17 cellular contexts compared by ENCODE assay signal in genomic region chr11:122645847-122646246, GRCh38.
"Had no signal": no experiment of that assay in that cellular context is flagged by ENCODE, and none has a peak within 500 bp of the region (broad histone marks: within the 10 kb centered on the region; RNA-seq: fewer than 3 reads in every experiment).

No MANE protein-coding gene starts in this region.

- H3K27me3 Mint-ChIP-seq: activated naive CD4-positive, alpha-beta T cell treated with anti-CD3 and anti-CD28 coated beads, Interleukin-2, amount 50 U/mL, for 24 hours had no signal

- H3K27me3 ChIP-seq: esophagus muscularis mucosa, upper lobe of right lung had no signal

- H3K27ac ChIP-seq: esophagus muscularis mucosa, lower lobe of right lung, thoracic aorta, upper lobe of right lung, WERI-Rb-1 had no signal

- H3K4me1 ChIP-seq: lower lobe of right lung, upper lobe of right lung had no signal

- H3K4me3 Mint-ChIP-seq: activated naive CD4-positive, alpha-beta T cell treated with anti-CD3 and anti-CD28 coated beads, Interleukin-2, amount 50 U/mL, for 24 hours; activated T-cell treated with anti-CD3 and anti-CD28 coated beads, Interleukin-2, amount 50 U/mL, for 72 hours; mesothelial cell of epicardium; nephron; stimulated activated naive B cell treated with anti-CD40 and anti-IgM and Interleukin-4, amounts not matched to agents 10 μg/mL and 1 μg/mL and 100 μg/mL, for 72 hours had no signal

- DNase-seq: activated CD4-positive, alpha-beta T cell treated with anti-CD3 and anti-CD28 coated beads for 1 hour; activated CD8-positive, alpha-beta memory T cell treated with anti-CD3 and anti-CD28 coated beads for 24 hours; activated gamma-delta T cell; activated T-cell treated with anti-CD3 and anti-CD28 coated beads, Interleukin-2, amount 50 U/mL, for 72 hours; cerebellar nuclear complex; effector CD4-positive, alpha-beta T cell; lower lobe of right lung; retina; stimulated activated naive B cell treated with anti-CD40 and anti-IgM and Interleukin-4, amounts not matched to agents 10 μg/mL and 1 μg/mL and 100 μg/mL, for 72 hours; T1000; upper lobe of right lung; WERI-Rb-1 had no signal

- H3K4me3 ChIP-seq: esophagus muscularis mucosa, lower lobe of right lung, thoracic aorta, upper lobe of right lung had no signal

- H3K9me3 Mint-ChIP-seq: activated naive CD4-positive, alpha-beta T cell treated with anti-CD3 and anti-CD28 coated beads, Interleukin-2, amount 50 U/mL, for 24 hours; activated T-cell treated with anti-CD3 and anti-CD28 coated beads, Interleukin-2, amount 50 U/mL, for 72 hours; mesothelial cell of epicardium; nephron; stimulated activated naive B cell treated with anti-CD40 and anti-IgM and Interleukin-4, amounts not matched to agents 10 μg/mL and 1 μg/mL and 100 μg/mL, for 72 hours had no signal

- H3K27ac Mint-ChIP-seq: activated naive CD4-positive, alpha-beta T cell treated with anti-CD3 and anti-CD28 coated beads, Interleukin-2, amount 50 U/mL, for 24 hours; activated T-cell treated with anti-CD3 and anti-CD28 coated beads, Interleukin-2, amount 50 U/mL, for 72 hours; mesothelial cell of epicardium; nephron; stimulated activated naive B cell treated with anti-CD40 and anti-IgM and Interleukin-4, amounts not matched to agents 10 μg/mL and 1 μg/mL and 100 μg/mL, for 72 hours had no signal

- H3K36me3 ChIP-seq: esophagus muscularis mucosa, lower lobe of right lung, thoracic aorta, upper lobe of right lung, WERI-Rb-1 had no signal

- H3K36me3 Mint-ChIP-seq: activated naive CD4-positive, alpha-beta T cell treated with anti-CD3 and anti-CD28 coated beads, Interleukin-2, amount 50 U/mL, for 24 hours; mesothelial cell of epicardium; stimulated activated naive B cell treated with anti-CD40 and anti-IgM and Interleukin-4, amounts not matched to agents 10 μg/mL and 1 μg/mL and 100 μg/mL, for 72 hours had no signal
